Comparison of ENCODE assay signal across 1 cellular context in the genomic region with DNA sequence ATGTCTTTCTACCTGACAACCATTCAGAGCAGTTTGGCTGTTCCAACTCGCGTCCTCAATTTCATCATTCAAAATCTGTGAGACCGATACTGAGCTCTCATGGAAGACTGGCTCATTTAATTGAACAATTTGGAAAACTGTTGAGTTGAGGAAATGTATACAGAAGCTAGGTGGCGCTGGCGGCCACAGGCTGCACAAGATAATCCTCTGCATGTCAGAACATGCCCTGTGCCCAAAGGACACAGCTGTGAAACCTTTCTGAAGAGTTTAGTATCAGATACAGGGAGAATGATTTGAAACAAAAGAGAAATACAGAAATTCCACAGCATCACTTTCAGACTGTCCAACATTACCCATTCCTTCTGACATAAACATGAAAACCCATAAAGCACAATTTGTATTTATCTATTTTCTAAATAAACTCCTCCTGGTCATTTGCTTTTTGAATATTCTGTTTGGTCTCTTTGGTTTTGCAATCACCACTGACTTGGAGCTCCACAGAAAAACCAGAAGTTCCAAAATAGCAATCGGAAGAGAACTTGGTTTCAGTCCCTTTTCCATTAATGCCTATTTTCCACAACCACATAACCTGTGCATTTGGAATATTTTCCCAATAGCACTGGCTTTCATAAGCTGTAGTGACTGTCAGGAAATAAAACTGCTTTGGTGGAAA.
TF ChIP-seq lines count a peak whose summit lies in the region.

No MANE protein-coding gene starts in this region.

TF ChIP-seq in GM12878, 131 proteins besides CTCF, POLR2A, EP300 and RAD21 (continued from another document):
- TF ChIP-seq, protein P1, sequence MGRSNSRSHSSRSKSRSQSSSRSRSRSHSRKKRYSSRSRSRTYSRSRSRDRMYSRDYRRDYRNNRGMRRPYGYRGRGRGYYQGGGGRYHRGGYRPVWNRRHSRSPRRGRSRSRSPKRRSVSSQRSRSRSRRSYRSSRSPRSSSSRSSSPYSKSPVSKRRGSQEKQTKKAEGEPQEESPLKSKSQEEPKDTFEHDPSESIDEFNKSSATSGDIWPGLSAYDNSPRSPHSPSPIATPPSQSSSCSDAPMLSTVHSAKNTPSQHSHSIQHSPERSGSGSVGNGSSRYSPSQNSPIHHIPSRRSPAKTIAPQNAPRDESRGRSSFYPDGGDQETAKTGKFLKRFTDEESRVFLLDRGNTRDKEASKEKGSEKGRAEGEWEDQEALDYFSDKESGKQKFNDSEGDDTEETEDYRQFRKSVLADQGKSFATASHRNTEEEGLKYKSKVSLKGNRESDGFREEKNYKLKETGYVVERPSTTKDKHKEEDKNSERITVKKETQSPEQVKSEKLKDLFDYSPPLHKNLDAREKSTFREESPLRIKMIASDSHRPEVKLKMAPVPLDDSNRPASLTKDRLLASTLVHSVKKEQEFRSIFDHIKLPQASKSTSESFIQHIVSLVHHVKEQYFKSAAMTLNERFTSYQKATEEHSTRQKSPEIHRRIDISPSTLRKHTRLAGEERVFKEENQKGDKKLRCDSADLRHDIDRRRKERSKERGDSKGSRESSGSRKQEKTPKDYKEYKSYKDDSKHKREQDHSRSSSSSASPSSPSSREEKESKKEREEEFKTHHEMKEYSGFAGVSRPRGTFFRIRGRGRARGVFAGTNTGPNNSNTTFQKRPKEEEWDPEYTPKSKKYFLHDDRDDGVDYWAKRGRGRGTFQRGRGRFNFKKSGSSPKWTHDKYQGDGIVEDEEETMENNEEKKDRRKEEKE (IDR thresholded peaks at IDR 0.05), result no peak
- TF ChIP-seq SUZ12 (IDR thresholded peaks at IDR 0.05; ENCODE audit: unreplicated experiment), result no peak
- TF ChIP-seq ZNF24 (IDR thresholded peaks at IDR 0.05), result no peak
- TF ChIP-seq EZH2 (IDR thresholded peaks at IDR 0.05; ENCODE audit: borderline replicate concordance, control insufficient read depth, low read depth, low read length), result no peak
- peak; percentile 65 to 69 for TF ChIP-seq IKZF2 (IDR thresholded peaks at IDR 0.05)
- TF ChIP-seq, protein P2, sequence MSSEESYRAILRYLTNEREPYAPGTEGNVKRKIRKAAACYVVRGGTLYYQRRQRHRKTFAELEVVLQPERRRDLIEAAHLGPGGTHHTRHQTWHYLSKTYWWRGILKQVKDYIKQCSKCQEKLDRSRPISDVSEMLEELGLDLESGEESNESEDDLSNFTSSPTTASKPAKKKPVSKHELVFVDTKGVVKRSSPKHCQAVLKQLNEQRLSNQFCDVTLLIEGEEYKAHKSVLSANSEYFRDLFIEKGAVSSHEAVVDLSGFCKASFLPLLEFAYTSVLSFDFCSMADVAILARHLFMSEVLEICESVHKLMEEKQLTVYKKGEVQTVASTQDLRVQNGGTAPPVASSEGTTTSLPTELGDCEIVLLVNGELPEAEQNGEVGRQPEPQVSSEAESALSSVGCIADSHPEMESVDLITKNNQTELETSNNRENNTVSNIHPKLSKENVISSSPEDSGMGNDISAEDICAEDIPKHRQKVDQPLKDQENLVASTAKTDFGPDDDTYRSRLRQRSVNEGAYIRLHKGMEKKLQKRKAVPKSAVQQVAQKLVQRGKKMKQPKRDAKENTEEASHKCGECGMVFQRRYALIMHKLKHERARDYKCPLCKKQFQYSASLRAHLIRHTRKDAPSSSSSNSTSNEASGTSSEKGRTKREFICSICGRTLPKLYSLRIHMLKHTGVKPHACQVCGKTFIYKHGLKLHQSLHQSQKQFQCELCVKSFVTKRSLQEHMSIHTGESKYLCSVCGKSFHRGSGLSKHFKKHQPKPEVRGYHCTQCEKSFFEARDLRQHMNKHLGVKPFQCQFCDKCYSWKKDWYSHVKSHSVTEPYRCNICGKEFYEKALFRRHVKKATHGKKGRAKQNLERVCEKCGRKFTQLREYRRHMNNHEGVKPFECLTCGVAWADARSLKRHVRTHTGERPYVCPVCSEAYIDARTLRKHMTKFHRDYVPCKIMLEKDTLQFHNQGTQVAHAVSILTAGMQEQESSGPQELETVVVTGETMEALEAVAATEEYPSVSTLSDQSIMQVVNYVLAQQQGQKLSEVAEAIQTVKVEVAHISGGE (CRISPR knock-in tag; IDR thresholded peaks at IDR 0.05), result no peak
